ENCODE assay signal across 23 cellular contexts in genomic region chr15:65361708-65362459, GRCh38. TPM values are rescaled to one million over a fixed set of nuclear protein-coding genes. Genes with fewer than 3 reads are reported as not detected.
"Had no signal": no experiment of that assay in that cellular context is flagged by ENCODE, and none has a peak within 500 bp of the region (broad histone marks: within the 10 kb centered on the region; RNA-seq: fewer than 3 reads in every experiment).

No MANE protein-coding gene starts in this region.

- H3K36me3 ChIP-seq: brain microvascular endothelial cell, heart left ventricle, pancreas, tibial artery had no signal

- H3K4me1 ChIP-seq: heart left ventricle, pancreas, tibial artery had no signal

- H3K9me3 ChIP-seq: heart left ventricle, mucosa of descending colon, pancreas, tibial artery had no signal

- H3K4me1 Mint-ChIP-seq: memory B cell had no signal

- DNase-seq: activated effector memory CD4-positive, alpha-beta T cell treated with anti-CD3 and anti-CD28 coated beads, Interleukin-2, amount 50 U/mL, for 16 hours; activated naive CD4-positive, alpha-beta T cell treated with anti-CD3 and anti-CD28 coated beads, Interleukin-2, amount 50 U/mL, for 16 hours; activated T-cell treated with anti-CD3 and anti-CD28 coated beads, Interleukin-2, amount 50 U/mL, for 72 hours; brain microvascular endothelial cell; heart left ventricle; kidney glomerular epithelial cell; mucosa of descending colon; naive B cell; pancreas; stimulated activated CD4-positive, alpha-beta T cell treated with anti-CD3 and anti-CD28 coated beads, Interleukin-2, amount 100 ng/mL, for 24 hours; stimulated activated naive CD8-positive, alpha-beta T cell treated with anti-CD3 and anti-CD28 coated beads, Interleukin-15, Interleukin-2, amounts not matched to agents 100 U/mL and 50 U/mL, for 24 hours; substantia nigra; T-helper 1 cell; T-helper 9 cell; tibial artery had no signal

- H3K27ac ChIP-seq: brain microvascular endothelial cell, coronary artery, heart left ventricle, pancreas, tibial artery had no signal

- H3K27ac Mint-ChIP-seq: activated T-cell treated with anti-CD3 and anti-CD28 coated beads, Interleukin-2, amount 50 U/mL, for 72 hours; memory B cell had no signal

- H3K9me3 Mint-ChIP-seq: activated T-cell treated with anti-CD3 and anti-CD28 coated beads, Interleukin-2, amount 50 U/mL, for 72 hours; memory B cell; naive B cell had no signal

- H3K4me3 Mint-ChIP-seq: activated T-cell treated with anti-CD3 and anti-CD28 coated beads, Interleukin-2, amount 50 U/mL, for 72 hours; memory B cell; naive B cell had no signal

- ATAC-seq: activated T-cell treated with anti-CD3 and anti-CD28 coated beads, Interleukin-2, amount 50 U/mL, for 72 hours; heart left ventricle; mucosa of descending colon; pancreas; stimulated activated naive CD8-positive, alpha-beta T cell treated with anti-CD3 and anti-CD28 coated beads, Interleukin-15, Interleukin-2, amounts not matched to agents 100 U/mL and 50 U/mL, for 24 hours had no signal

- H3K4me3 ChIP-seq: coronary artery, heart left ventricle, mucosa of descending colon, pancreas, tibial artery had no signal

- H3K36me3 Mint-ChIP-seq: memory B cell, naive B cell had no signal

RNA-seq across cellular contexts. Expression of gene IGDCC3, which starts 15.9 kb away (rescaled TPM):
- total RNA-seq: activated CD8-positive, alpha-beta memory T cell treated with anti-CD3 and anti-CD28 coated beads for 36 hours; activated T-cell treated with anti-CD3 and anti-CD28 coated beads, Interleukin-2, amount 50 U/mL, for 72 hours; aorta had no signal
- polyA plus RNA-seq: aorta, liver, pancreas had no signal

RNA-seq across cellular contexts. Expression of gene RNU5B-1, which starts 57.4 kb away (rescaled TPM):
- total RNA-seq: activated CD8-positive, alpha-beta memory T cell treated with anti-CD3 and anti-CD28 coated beads for 36 hours; activated T-cell treated with anti-CD3 and anti-CD28 coated beads, Interleukin-2, amount 50 U/mL, for 72 hours; frontal cortex; liver; renal cortical epithelial cell had no signal
- polyA plus RNA-seq: aorta, esophagus, heart left ventricle, liver, pancreas had no signal
